ENCODE assay signal across 1 cellular context in genomic region chr15:58458076-58458475, GRCh38.
TF ChIP-seq lines count a peak whose summit lies in the region.

No MANE protein-coding gene starts in this region.

TF ChIP-seq in HepG2, 621 proteins besides CTCF, POLR2A, EP300 and RAD21 (continued from another document and continues in another):
- TF ChIP-seq ZNF549 (CRISPR knock-in tag; IDR thresholded peaks at IDR 0.05) (no peak), MAFG (CRISPR knock-in tag; IDR thresholded peaks at IDR 0.05) (no peak), EZH2 (conservative IDR thresholded peaks at IDR 0.05; ENCODE audit: low read depth, low read length) (no peak), ZNF703 (CRISPR knock-in tag; IDR thresholded peaks at IDR 0.05; ENCODE audit: borderline replicate concordance) (no peak), POLR2AphosphoS2 (IDR thresholded peaks at IDR 0.05; ENCODE audit: low read depth, low read length) (no peak), PRDM15 (CRISPR knock-in tag; IDR thresholded peaks at IDR 0.05) (no peak), IRF1 (CRISPR knock-in tag; IDR thresholded peaks at IDR 0.05; ENCODE audit: low read depth) (no peak), ADNP (CRISPR knock-in tag; IDR thresholded peaks at IDR 0.05) (no peak), MEIS2 (CRISPR knock-in tag; IDR thresholded peaks at IDR 0.05) (0 out of 2 replicates have a peak, but pooled peaks have one; percentile 40), FOXA3 (CRISPR knock-in tag; IDR thresholded peaks at IDR 0.05) (peak; percentile 56), ESRRA (CRISPR knock-in tag; IDR thresholded peaks at IDR 0.05; ENCODE audit: low read depth) (peak; percentile 68), NR0B2 (CRISPR knock-in tag; IDR thresholded peaks at IDR 0.05) (no peak), POGK (CRISPR knock-in tag; conservative IDR thresholded peaks at IDR 0.05) (no peak), ZNF597 (CRISPR knock-in tag; IDR thresholded peaks at IDR 0.05) (no peak), ZNF670 (CRISPR knock-in tag; IDR thresholded peaks at IDR 0.05; ENCODE audit: borderline replicate concordance) (no peak), ATF3 (CRISPR knock-in tag; IDR thresholded peaks at IDR 0.05) (peak; percentile 59; the same call in 1 of the 2 replicates), HCFC1 (IDR thresholded peaks at IDR 0.05; ENCODE audit: low read depth, low read length) (no peak), JARID2 (CRISPR knock-in tag; IDR thresholded peaks at IDR 0.05; ENCODE audit: insufficient replicate concordance) (no peak), CBFB (CRISPR knock-in tag; IDR thresholded peaks at IDR 0.05) (no peak), NFRKB (IDR thresholded peaks at IDR 0.05) (no peak), GFI1 (CRISPR knock-in tag; IDR thresholded peaks at IDR 0.05; ENCODE audit: borderline replicate concordance) (no peak), ZNF430 (CRISPR knock-in tag; IDR thresholded peaks at IDR 0.05) (no peak), ZNF143 (CRISPR knock-in tag; IDR thresholded peaks at IDR 0.05) (no peak), ZNF468 (CRISPR knock-in tag; IDR thresholded peaks at IDR 0.05) (no peak), ZGPAT (CRISPR knock-in tag; IDR thresholded peaks at IDR 0.05) (peak; percentile 62; the same call in 1 of the 2 replicates), CREB1 (IDR thresholded peaks at IDR 0.05) (no peak), CREB1 (CRISPR knock-in tag; IDR thresholded peaks at IDR 0.05) (0 out of 2 replicates have a peak, but pooled peaks have one; percentile 28), ATF6 (CRISPR knock-in tag; conservative IDR thresholded peaks at IDR 0.05) (no peak), ZBTB4 (CRISPR knock-in tag; IDR thresholded peaks at IDR 0.05; ENCODE audit: borderline replicate concordance) (no peak), NFYC (CRISPR knock-in tag; IDR thresholded peaks at IDR 0.05) (no peak), HIVEP1 (CRISPR knock-in tag; IDR thresholded peaks at IDR 0.05) (no peak), ZKSCAN1 (IDR thresholded peaks at IDR 0.05; ENCODE audit: low read length) (no peak), ZNF749 (CRISPR knock-in tag; IDR thresholded peaks at IDR 0.05; ENCODE audit: borderline replicate concordance) (no peak), ZNF879 (CRISPR knock-in tag; IDR thresholded peaks at IDR 0.05) (no peak), FOXP4 (CRISPR knock-in tag; IDR thresholded peaks at IDR 0.05) (peak; percentile 58; the same call in 1 of the 2 replicates), HMGA1 (CRISPR knock-in tag; conservative IDR thresholded peaks at IDR 0.05) (no peak), JDP2 (CRISPR knock-in tag; IDR thresholded peaks at IDR 0.05; ENCODE audit: borderline replicate concordance) (no peak), PRDM10 (CRISPR knock-in tag; IDR thresholded peaks at IDR 0.05; ENCODE audit: low read depth) (no peak)
